In the genomic region with DNA sequence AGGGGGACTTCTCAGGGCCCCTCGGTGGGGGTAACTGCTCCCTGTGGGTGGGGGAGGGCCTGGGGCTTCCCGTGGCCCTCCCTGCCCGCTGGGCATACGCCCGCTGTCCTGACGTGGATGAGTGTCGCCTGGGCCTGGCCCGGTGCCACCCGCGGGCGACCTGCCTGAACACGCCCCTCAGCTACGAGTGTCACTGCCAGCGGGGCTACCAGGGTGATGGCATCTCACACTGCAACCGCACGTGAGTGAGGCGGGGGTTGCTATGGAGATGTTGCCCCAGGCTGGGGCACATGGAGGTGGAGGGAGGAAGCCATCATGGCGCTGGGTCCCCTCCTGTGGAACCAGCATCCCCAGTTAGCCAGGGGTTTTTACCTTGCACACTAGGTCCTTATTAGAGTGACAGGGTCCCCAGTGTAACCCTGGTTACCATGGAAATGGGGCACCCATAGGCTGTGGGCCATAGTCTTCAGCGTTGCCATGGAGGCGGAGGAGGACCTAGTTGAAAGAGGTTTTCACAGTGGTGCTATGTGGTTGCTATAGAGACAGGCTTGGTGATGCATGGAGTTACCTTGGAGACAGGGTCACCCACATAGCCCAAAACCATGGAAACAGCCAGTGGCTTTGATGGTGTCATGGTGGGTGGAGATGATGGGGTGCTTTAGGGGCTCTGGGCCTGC, we compare ENCODE assay signal across 10 cellular contexts. TPM values are rescaled to one million over a fixed set of nuclear protein-coding genes. Genes with fewer than 3 reads are reported as not detected.
DNase-seq lines count a peak whose midpoint lies in the region; ATAC-seq and TF ChIP-seq lines count a peak whose summit lies in the region.
"Had no signal": no experiment of that assay in that cellular context is flagged by ENCODE, and none has a peak within 500 bp of the region (broad histone marks: within the 10 kb centered on the region; RNA-seq: fewer than 3 reads in every experiment).

No MANE protein-coding gene starts in this region.

- no TSS peak for BruUV-seq in A673 (replicated peaks; lab: Mats Ljungman, UMichigan)

- no peak for TF ChIP-seq CTCF in A673 (conservative IDR thresholded peaks at IDR 0.05; ENCODE audit: low read depth, low read length)
- no peak for TF ChIP-seq CTCF in GM12865 (IDR thresholded peaks at IDR 0.05; ENCODE audit: insufficient read depth, low read depth, low read length, missing control alignments)

- no peaks in the 10 kb centered on the region for H3K4me1 ChIP-seq in A673 (ENCODE audit: insufficient read depth, low read length, poor library complexity, severe bottlenecking)
- H3K4me1 ChIP-seq: pancreas had no signal

- H3K9me3 ChIP-seq in A673 (ENCODE audit: low read depth, low read length, poor library complexity, severe bottlenecking) = no peaks in the 10 kb centered on the region
- H3K9me3 ChIP-seq: pancreas had no signal

- DNase-seq in A673 (ENCODE audit: low spot score) = peak; percentile 29
- peak; percentile 62 for DNase-seq in GM12865 (ENCODE audit: low read depth)
- DNase-seq in NCI-H748 (lab: John Stamatoyannopoulos, UW; ENCODE audit: unreplicated experiment) = peak; percentile 94
- peak; percentile 13 for DNase-seq in globus pallidus (ENCODE audit: low spot score)
- no peak for DNase-seq in activated gamma-delta T cell treated with Interleukin-2 at 50 U/mL for 16 hours
- DNase-seq in AG08395 (ENCODE audit: low spot score) = no peak

- H3K27me3 ChIP-seq in A673 (replicated peaks; ENCODE audit: insufficient read depth, low read depth, low read length, poor library complexity) = no peaks in the 10 kb centered on the region
- H3K27me3 ChIP-seq: pancreas had no signal

- CTCF ChIA-PET in A673 (lab: Charles Lee) = no interaction called here

- ATAC-seq in GM19351 (IDR thresholded peaks at IDR 0.05; ENCODE audit: unreplicated experiment) (no peak), GM21423 (IDR thresholded peaks at IDR 0.05; ENCODE audit: unreplicated experiment) (no peak)
- ATAC-seq: pancreas had no signal

- peaks cover 5% of the 10 kb centered on the region for H3K36me3 ChIP-seq in A673 (ENCODE audit: insufficient read depth, low read length, poor library complexity, severe bottlenecking)

- intact Hi-C loops in A673 (cut with micrococcal nuclease; ENCODE audit: unreplicated experiment) = no loop called here

- H3K4me3 ChIP-seq in A673 (ENCODE audit: low read depth, low read length, poor library complexity, severe bottlenecking) = no peak overlapping the region
- H3K4me3 ChIP-seq in GM12865 (ENCODE audit: low read depth, low read length) = no peak overlapping the region
- H3K4me3 ChIP-seq: pancreas, SK-N-MC had no signal

- no peak overlapping the region for H3K27ac ChIP-seq in A673 (ENCODE audit: low read depth, low read length, poor library complexity, severe bottlenecking)
- H3K27ac ChIP-seq: pancreas, SK-N-MC had no signal

- POLR2A ChIA-PET in A673 (lab: Charles Lee; ENCODE audit: low non-redundant PET) = no interaction called here

RNA-seq across cellular contexts. Expression of gene MEGF8, which starts 26.9 kb away (rescaled TPM):
- total RNA-seq in A673 (2021) = 28.5 and 33.6 TPM in 2 replicates

RNA-seq across cellular contexts. Expression of gene CNFN, which starts 37.7 kb away (rescaled TPM):
- total RNA-seq in A673 (2021) = not detected in 2 replicates

RNA-seq across cellular contexts. Expression of gene TMEM145, which starts 39.2 kb away (rescaled TPM):
- 4.9 and 5.7 TPM in 2 replicates for total RNA-seq in A673 (2021)

RNA-seq across cellular contexts. Expression of gene PAFAH1B3, which starts 49.9 kb away (rescaled TPM):
- total RNA-seq in A673 (2021) = 151 and 166 TPM in 2 replicates

RNA-seq across cellular contexts. Expression of gene PRR19, which starts 50.4 kb away (rescaled TPM):
- total RNA-seq in A673 (2021) = 2.5 and 3.6 TPM in 2 replicates

Comparison
In these comparisons a context has a peak if more than half of its experiments do, and no peak if none do; other contexts are left out.
1. DNase-seq: peak in A673 (single experiment), GM12865 (single experiment), NCI-H748 (single experiment) and globus pallidus (single experiment); none in activated gamma-delta T cell treated with Interleukin-2 at 50 U/mL for 16 hours (single experiment) and AG08395 (single experiment).